Comparison of ENCODE assay signal across 15 cellular contexts in genomic region chr5:7094626-7095025, GRCh38.
DNase-seq lines count a peak whose midpoint lies in the region; ATAC-seq, FAIRE-seq and TF ChIP-seq lines count a peak whose summit lies in the region.
"Had no signal": no experiment of that assay in that cellular context is flagged by ENCODE, and none has a peak within 500 bp of the region (broad histone marks: within the 10 kb centered on the region; RNA-seq: fewer than 3 reads in every experiment).

No MANE protein-coding gene starts in this region.

- no peak overlapping the region for H3K27ac Mint-ChIP-seq in CD4-positive, alpha-beta T cell
- no peak overlapping the region for H3K27ac Mint-ChIP-seq in CD14-positive monocyte
- H3K27ac Mint-ChIP-seq: naive thymus-derived CD8-positive, alpha-beta T cell had no signal

- H4K20me1 ChIP-seq in OCI-LY7 (ENCODE audit: insufficient read depth, low read length) (no peaks in the 10 kb centered on the region), hepatocyte (ENCODE audit: insufficient read depth, poor library complexity, severe bottlenecking) (no peaks in the 10 kb centered on the region)
- H4K20me1 ChIP-seq: BLaER1 treated with 17β-estradiol and CSF1 and Interleukin-3, amounts not matched to agents 10 nM and 100 nM had no signal

- H3K79me2 ChIP-seq in OCI-LY7 (ENCODE audit: insufficient read depth, low read depth, low read length): no peaks in the 10 kb centered on the region
- H3K79me2 ChIP-seq in hepatocyte: no peaks in the 10 kb centered on the region

- POLR2A ChIA-PET in OCI-LY7 (lab: Charles Lee): no interaction called here
- POLR2A ChIA-PET in CD4-positive, alpha-beta T cell (lab: Charles Lee): no interaction called here

- no peaks in the 10 kb centered on the region for H3K4me1 Mint-ChIP-seq in CD4-positive, alpha-beta T cell (ENCODE audit: low read depth)
- H3K4me1 Mint-ChIP-seq in CD14-positive monocyte: no peaks in the 10 kb centered on the region
- H3K4me1 Mint-ChIP-seq: naive thymus-derived CD8-positive, alpha-beta T cell had no signal

- 42% methylated on average over 3 of the region's 3 CpGs for WGBS in hepatocyte (ENCODE audit: low lambda C conversion rate, missing lambda C conversion rate)

- H3K4me2 ChIP-seq in OCI-LY7 (ENCODE audit: low read length) (no peak overlapping the region), hepatocyte (no peak overlapping the region)
- H3K4me2 ChIP-seq: BLaER1 treated with 17β-estradiol and CSF1 and Interleukin-3, amounts not matched to agents 10 nM and 100 nM had no signal

- no peak for ATAC-seq in CD4-positive, alpha-beta T cell (ENCODE audit: poor library complexity)
- ATAC-seq: body of pancreas; naive thymus-derived CD8-positive, alpha-beta T cell had no signal

- CTCF ChIA-PET in OCI-LY7 (lab: Charles Lee; ENCODE audit: unreplicated experiment): no interaction called here
- CTCF ChIA-PET in CD4-positive, alpha-beta T cell (lab: Charles Lee): no interaction called here

- no peak overlapping the region for H3K9ac ChIP-seq in kidney (ENCODE audit: low read length in 2 of 2)
- H3K9ac ChIP-seq: BLaER1 treated with 17β-estradiol and CSF1 and Interleukin-3, amounts not matched to agents 10 nM and 100 nM had no signal

- H3K27me3 Mint-ChIP-seq in CD4-positive, alpha-beta T cell: no peaks in the 10 kb centered on the region
- H3K27me3 Mint-ChIP-seq in CD14-positive monocyte (ENCODE audit: low read depth in 3 of 3): peaks cover 0 to 2% (median 1%) of the 10 kb centered on the region in 3 donors

- H3K9me3 Mint-ChIP-seq in CD4-positive, alpha-beta T cell: no peaks in the 10 kb centered on the region
- H3K9me3 Mint-ChIP-seq in CD14-positive monocyte: peaks cover 0 to 8% (median 0%) of the 10 kb centered on the region in 7 donors

- H3K9me2 ChIP-seq in OCI-LY7 (ENCODE audit: insufficient read depth, low read length) (no peaks in the 10 kb centered on the region), hepatocyte (replicated peaks; ENCODE audit: insufficient read depth) (no peaks in the 10 kb centered on the region)

- H2AFZ ChIP-seq in OCI-LY7 (ENCODE audit: low read length) (no peak overlapping the region), hepatocyte (no peak overlapping the region)

- no peak for FAIRE-seq in kidney (lab: Jason Lieb, UNC)

- no peak for TF ChIP-seq CTCF in HL-60 (IDR thresholded peaks at IDR 0.05; ENCODE audit: insufficient read depth, low read length)
- no peak for TF ChIP-seq CTCF in OCI-LY7 (conservative IDR thresholded peaks at IDR 0.05; ENCODE audit: low read length)
- no peak for TF ChIP-seq CTCF in hepatocyte (IDR thresholded peaks at IDR 0.05; ENCODE audit: poor library complexity)
- no peak for TF ChIP-seq CTCF in CD4-positive, alpha-beta T cell (IDR thresholded peaks at IDR 0.05)
- no peak for TF ChIP-seq CTCF in CD14-positive monocyte (IDR thresholded peaks at IDR 0.05)
- no peak for TF ChIP-seq CTCF in kidney (IDR thresholded peaks at IDR 0.05; ENCODE audit: borderline replicate concordance, extremely low read depth, insufficient read depth)

- no peaks in the 10 kb centered on the region for H3K36me3 Mint-ChIP-seq in CD4-positive, alpha-beta T cell (ENCODE audit: low read depth)
- H3K36me3 Mint-ChIP-seq in CD14-positive monocyte: no peaks in the 10 kb centered on the region
- H3K36me3 Mint-ChIP-seq: naive thymus-derived CD8-positive, alpha-beta T cell had no signal

- no peaks in the 10 kb centered on the region for H3K27me3 ChIP-seq in HL-60 (ENCODE audit: insufficient read depth, poor library complexity, severe bottlenecking)
- no peaks in the 10 kb centered on the region for H3K27me3 ChIP-seq in hepatocyte
- no peaks in the 10 kb centered on the region for H3K27me3 ChIP-seq in CD4-positive, alpha-beta T cell (ENCODE audit: control insufficient read depth, insufficient read depth, low read length)
- H3K27me3 ChIP-seq: BLaER1 treated with 17β-estradiol and CSF1 and Interleukin-3, amounts not matched to agents 10 nM and 100 nM; body of pancreas; SJSA1 had no signal

- intact Hi-C loops in OCI-LY7 (cut with micrococcal nuclease; ENCODE audit: unreplicated experiment) (no loop called here), CD14-positive monocyte (cut with micrococcal nuclease) (no loop called here), kidney (cut with DNase I) (no loop called here)
- intact Hi-C loops in CD4-positive, alpha-beta T cell (cut with DNase I, micrococcal nuclease): no loop called here

- no peak overlapping the region for H3K4me3 Mint-ChIP-seq in CD4-positive, alpha-beta T cell
- no peak overlapping the region for H3K4me3 Mint-ChIP-seq in CD14-positive monocyte
- H3K4me3 Mint-ChIP-seq: naive thymus-derived CD8-positive, alpha-beta T cell had no signal

- H3K27ac ChIP-seq in HL-60 (replicated peaks) (no peak overlapping the region), OCI-LY7 (ENCODE audit: low read depth, low read length, poor library complexity, severe bottlenecking) (no peak overlapping the region), hepatocyte (no peak overlapping the region), kidney (ENCODE audit: low read depth in 2 of 2, low read length in 2 of 2) (no peak overlapping the region)
- H3K27ac ChIP-seq in CD4-positive, alpha-beta T cell (ENCODE audit: low read depth, low read length): no peak overlapping the region
- H3K27ac ChIP-seq: BLaER1 treated with 17β-estradiol and CSF1 and Interleukin-3, amounts not matched to agents 10 nM and 100 nM; body of pancreas; SJSA1 had no signal

- H3K9me3 ChIP-seq in OCI-LY7 (ENCODE audit: low read length) (no peaks in the 10 kb centered on the region), hepatocyte (ENCODE audit: low read depth) (no peaks in the 10 kb centered on the region), kidney (ENCODE audit: control insufficient read depth in 1 of 2, low read length in 2 of 2) (no peaks in the 10 kb centered on the region)
- H3K9me3 ChIP-seq in CD4-positive, alpha-beta T cell (ENCODE audit: control insufficient read depth, low read length): no peaks in the 10 kb centered on the region
- H3K9me3 ChIP-seq: BLaER1 treated with 17β-estradiol and CSF1 and Interleukin-3, amounts not matched to agents 10 nM and 100 nM; body of pancreas; SJSA1 had no signal

- no TSS peak for BruUV-seq in OCI-LY7 (replicated peaks; lab: Mats Ljungman, UMichigan)

- peak; percentile 3 for DNase-seq in CMK (ENCODE audit: low read depth)
- peak; percentile 2 to 15 for DNase-seq in HL-60 (ENCODE audit: low read depth in 1 of 2, low spot score in 1 of 2)
- DNase-seq in OCI-LY7 (ENCODE audit: low spot score): peak; percentile 4
- DNase-seq in hepatocyte (ENCODE audit: low spot score): peak; percentile 65
- DNase-seq in CD4-positive, alpha-beta T cell: no peak
- DNase-seq in CD14-positive monocyte (ENCODE audit: low spot score): no peak
- DNase-seq in kidney: no peak
- no peak for DNase-seq in D341Med (ENCODE audit: low spot score)
- DNase-seq: activated CD4-positive, CD25-positive, alpha-beta regulatory T cell treated with anti-CD3 and anti-CD28 coated beads, Interleukin-2, amount 50 U/mL, for 72 hours; foreskin melanocyte; naive thymus-derived CD8-positive, alpha-beta T cell; NCI-H345 had no signal

- H3K4me3 ChIP-seq in HL-60 (replicated peaks; ENCODE audit: insufficient read depth, low read length): no peak overlapping the region
- H3K4me3 ChIP-seq in OCI-LY7 (ENCODE audit: low read depth, low read length, poor library complexity, severe bottlenecking): no peak overlapping the region
- H3K4me3 ChIP-seq in hepatocyte: no peak overlapping the region
- H3K4me3 ChIP-seq in kidney (ENCODE audit: low read length in 2 of 2): no peak overlapping the region
- H3K4me3 ChIP-seq: BLaER1 treated with 17β-estradiol and CSF1 and Interleukin-3, amounts not matched to agents 10 nM and 100 nM; body of pancreas; SJSA1 had no signal

- H3K36me3 ChIP-seq in OCI-LY7 (ENCODE audit: insufficient read depth, low read length): no peaks in the 10 kb centered on the region
- H3K36me3 ChIP-seq in hepatocyte (replicated peaks; ENCODE audit: insufficient read depth, low read depth): no peaks in the 10 kb centered on the region
- no peaks in the 10 kb centered on the region for H3K36me3 ChIP-seq in kidney (ENCODE audit: control insufficient read depth in 1 of 2, insufficient read depth in 2 of 2, low read length in 2 of 2)
- H3K36me3 ChIP-seq: BLaER1 treated with 17β-estradiol and CSF1 and Interleukin-3, amounts not matched to agents 10 nM and 100 nM; SJSA1 had no signal

- H3K4me1 ChIP-seq in OCI-LY7 (ENCODE audit: insufficient read depth, low read length, poor library complexity, severe bottlenecking): no peaks in the 10 kb centered on the region
- no peaks in the 10 kb centered on the region for H3K4me1 ChIP-seq in hepatocyte (ENCODE audit: insufficient read depth)
- H3K4me1 ChIP-seq in kidney (ENCODE audit: control insufficient read depth in 1 of 2, insufficient read depth in 1 of 2, low read depth in 1 of 2, low read length in 2 of 2): no peaks in the 10 kb centered on the region
- H3K4me1 ChIP-seq: BLaER1 treated with 17β-estradiol and CSF1 and Interleukin-3, amounts not matched to agents 10 nM and 100 nM; body of pancreas; SJSA1 had no signal

Comparison
In these comparisons a context has a peak if more than half of its experiments do, and no peak if none do; other contexts are left out.
1. DNase-seq: peak in CMK (single experiment), HL-60 (2 of 2), OCI-LY7 (single experiment) and hepatocyte (single experiment); none in CD4-positive, alpha-beta T cell (0 of 10), CD14-positive monocyte (single experiment), kidney (single experiment) and D341Med (single experiment).